Comparison of ENCODE assay signal across 9 cellular contexts in genomic region chr1:239952348-239953307, GRCh38.
A peak's percentile ranks its signal among the peaks of the same experiment; 100 is the strongest.
DNase-seq lines count a peak whose midpoint lies in the region; ATAC-seq, FAIRE-seq and TF ChIP-seq lines count a peak whose summit lies in the region.
"Had no signal": no experiment of that assay in that cellular context is flagged by ENCODE, and none has a peak within 500 bp of the region (broad histone marks: within the 10 kb centered on the region; RNA-seq: fewer than 3 reads in every experiment).

No MANE protein-coding gene starts in this region.

- no peaks in the 10 kb centered on the region for H3K36me3 Mint-ChIP-seq in neural crest cell (ENCODE audit: low read depth)
- H3K36me3 Mint-ChIP-seq: activated naive CD4-positive, alpha-beta T cell treated with anti-CD3 and anti-CD28 coated beads, Interleukin-2, amount 50 U/mL, for 72 hours had no signal

- no peaks in the 10 kb centered on the region for H3K36me3 ChIP-seq in heart right ventricle
- no peaks in the 10 kb centered on the region for H3K36me3 ChIP-seq in GM12878 (ENCODE audit: control insufficient read depth in 2 of 2, insufficient read depth in 2 of 2, low read length in 1 of 2)

- H3K79me2 ChIP-seq in GM12878 (ENCODE audit: control insufficient read depth, insufficient read depth, low read length): no peaks in the 10 kb centered on the region

- RAD21 ChIA-PET in GM12878 (lab: Charles Lee; ENCODE audit: unreplicated experiment): interaction anchor here (1.3 kb wide), 1 partner anchor 23 kb away, joined by 4 read pairs; no protein-coding TSS in a partner anchor

- TF ChIP-seq CTCF in heart right ventricle (IDR thresholded peaks at IDR 0.05) (peak in 8 of 9 donors; percentile 8 to 44 (median 22)), GM12878 (IDR thresholded peaks at IDR 0.05 in 2 of 3, conservative IDR thresholded peaks at IDR 0.05 in 1 of 3; ENCODE audit: control insufficient read depth in 2 of 3, extremely low read depth in 1 of 3, insufficient read depth in 1 of 3, low read depth in 3 of 3, low read length in 3 of 3) (peak; percentile 6 to 43 (median 38); a peak in 5 of 6 replicates), neural crest cell (conservative IDR thresholded peaks at IDR 0.05) (peak; percentile 57)

- no peak for FAIRE-seq in GM12878 (lab: Jason Lieb, UNC)

- no peaks in the 10 kb centered on the region for H3K4me1 ChIP-seq in heart right ventricle
- no peaks in the 10 kb centered on the region for H3K4me1 ChIP-seq in GM12878 (ENCODE audit: control insufficient read depth, insufficient read depth, low read length)

- H3K9me3 Mint-ChIP-seq in neural crest cell: no peaks in the 10 kb centered on the region
- H3K9me3 Mint-ChIP-seq: activated naive CD4-positive, alpha-beta T cell treated with anti-CD3 and anti-CD28 coated beads, Interleukin-2, amount 50 U/mL, for 72 hours had no signal

- H3K27ac ChIP-seq in heart right ventricle: no peak overlapping the region
- H3K27ac ChIP-seq in GM12878 (ENCODE audit: control insufficient read depth, insufficient read depth): no peak overlapping the region

- ATAC-seq in heart right ventricle (no peak), left ventricle myocardium superior (no peak), HG03432 (IDR thresholded peaks at IDR 0.05; ENCODE audit: unreplicated experiment) (peak; percentile 79), GM12878 (peak; percentile 87)

- SMC1A ChIA-PET in GM12878 (lab: Charles Lee; ENCODE audit: uncharacterized antibody, unreplicated experiment): interaction anchor here (1.2 to 2.2 kb wide), 3 partner anchors 8 to 25 kb away, joined by 3 to 8 read pairs (median 3); no protein-coding TSS in a partner anchor

- H3K4me3 Mint-ChIP-seq in neural crest cell: no peak overlapping the region

- no peak for TF ChIP-seq EP300 in GM12878 (IDR thresholded peaks at IDR 0.05; ENCODE audit: borderline replicate concordance in 1 of 2, control insufficient read depth in 1 of 2, low read depth in 2 of 2, low read length in 2 of 2)

- WGBS in heart right ventricle, 2 donors: 60 to 72% methylated on average over 10 of the region's 10 CpGs
- 24% methylated on average over 10 of the region's 10 CpGs for WGBS in GM12878 (ENCODE audit: insufficient coverage, insufficient replicate concordance, low lambda C conversion rate, missing lambda C conversion rate)

- H3K27me3 ChIP-seq in heart right ventricle (peaks cover 0 to 45% (median 13%) of the 10 kb centered on the region in 7 donors), GM12878 (replicated peaks in 1 of 2; ENCODE audit: control insufficient read depth in 2 of 2, insufficient read depth in 2 of 2, low read length in 1 of 2) (no peaks in the 10 kb centered on the region)

- no peak overlapping the region for H2AFZ ChIP-seq in GM12878 (ENCODE audit: control insufficient read depth, low read depth, low read length)

- DNase-seq in heart right ventricle (no peak), left ventricle myocardium superior (no peak), GM12878 (ENCODE audit: low read depth, low spot score) (no peak), neural crest cell (ENCODE audit: low read depth, low spot score) (no peak), DMS79 (lab: John Stamatoyannopoulos, UW) (no peak), CD1c-positive myeloid dendritic cell (ENCODE audit: extremely low spot score) (no peak)
- no peak for DNase-seq in activated CD4-positive, alpha-beta T cell treated with anti-CD3 and anti-CD28 coated beads, Interleukin-2, amount 50 U/mL, for 4 hours

- H3K27ac Mint-ChIP-seq in neural crest cell (ENCODE audit: unreplicated experiment): no peak overlapping the region
- H3K27ac Mint-ChIP-seq: activated naive CD4-positive, alpha-beta T cell treated with anti-CD3 and anti-CD28 coated beads, Interleukin-2, amount 50 U/mL, for 72 hours had no signal

- no peaks in the 10 kb centered on the region for H3K4me1 Mint-ChIP-seq in neural crest cell

- TF ChIP-seq RAD21 in GM12878 (IDR thresholded peaks at IDR 0.05; ENCODE audit: insufficient read depth, low read depth, low read length): no peak

- no peaks in the 10 kb centered on the region for H4K20me1 ChIP-seq in GM12878 (ENCODE audit: control insufficient read depth, insufficient read depth)

- intact Hi-C loops in heart right ventricle (cut with DNase I) (loop anchor here in 1 of 10 donors (5.0 kb wide), 1 partner anchor 35 kb away; no protein-coding TSS in a partner anchor), left ventricle myocardium superior (cut with micrococcal nuclease) (no loop called here), GM12878 (cut with micrococcal nuclease; ENCODE audit: unreplicated experiment) (no loop called here)

- CTCF ChIA-PET in GM12878 (lab: Yijun Ruan, JAX): interaction anchor here (0.7 to 3.1 kb wide), 14 partner anchors 8 to 70 kb away, joined by 3 to 35 read pairs (median 6); no protein-coding TSS in a partner anchor

- H3K9me3 ChIP-seq in heart right ventricle (no peaks in the 10 kb centered on the region), GM12878 (replicated peaks; ENCODE audit: control insufficient read depth, insufficient read depth, low read length) (no peaks in the 10 kb centered on the region)

- TF ChIP-seq POLR2A in GM12878 (IDR thresholded peaks at IDR 0.05; ENCODE audit: low read depth, low read length): no peak

- POLR2A ChIA-PET in GM12878 (lab: Charles Lee): no interaction called here

- no peak overlapping the region for H3K9ac ChIP-seq in GM12878 (ENCODE audit: control insufficient read depth, insufficient read depth, low read length)

- peaks cover 3% of the 10 kb centered on the region for H3K27me3 Mint-ChIP-seq in neural crest cell (ENCODE audit: low read depth)

- H3K4me2 ChIP-seq in GM12878 (ENCODE audit: control insufficient read depth, insufficient read depth): no peak overlapping the region

- BruUV-seq in GM12878 (replicated peaks; lab: Mats Ljungman, UMichigan): no TSS peak

- in situ Hi-C loops in GM12878 (cut with MboI): no loop called here

- H3K4me3 ChIP-seq in heart right ventricle (no peak overlapping the region), GM12878 (no peak overlapping the region)

TF ChIP-seq in GM12878, 131 proteins besides CTCF, POLR2A, EP300 and RAD21 (continues in another document):
- TF ChIP-seq LARP7 (IDR thresholded peaks at IDR 0.05) (no peak), POU2F2 (IDR thresholded peaks at IDR 0.05; ENCODE audit: borderline replicate concordance, low read depth, low read length) (no peak), POLR2AphosphoS2 (IDR thresholded peaks at IDR 0.05; ENCODE audit: low read depth, low read length) (no peak), ASH2L (IDR thresholded peaks at IDR 0.05; ENCODE audit: borderline replicate concordance, low read depth) (no peak), MAX (IDR thresholded peaks at IDR 0.05; ENCODE audit: low read depth, low read length) (no peak), NFXL1 (IDR thresholded peaks at IDR 0.05; ENCODE audit: borderline replicate concordance) (no peak), SUPT20H (IDR thresholded peaks at IDR 0.05; ENCODE audit: borderline replicate concordance, control insufficient read depth, low read depth, low read length) (no peak), WRNIP1 (IDR thresholded peaks at IDR 0.05; ENCODE audit: borderline replicate concordance, low read depth, low read length) (no peak), MTA3 (IDR thresholded peaks at IDR 0.05; ENCODE audit: borderline replicate concordance, low read length) (no peak), RUNX3 (IDR thresholded peaks at IDR 0.05; ENCODE audit: low read length) (no peak), MLLT1 (IDR thresholded peaks at IDR 0.05) (no peak), IRF5 (IDR thresholded peaks at IDR 0.05; ENCODE audit: borderline replicate concordance) (no peak)

Comparison
In these comparisons a context has a peak if more than half of its experiments do, and no peak if none do; other contexts are left out.
1. ATAC-seq: peak in HG03432 (single experiment) and GM12878 (single experiment); none in heart right ventricle (0 of 8) and left ventricle myocardium superior (single experiment).
2. Peak in every context shown above with its lines, with median percentiles within 50 percentile points of each other: CTCF ChIP-seq.